In the genomic region with DNA sequence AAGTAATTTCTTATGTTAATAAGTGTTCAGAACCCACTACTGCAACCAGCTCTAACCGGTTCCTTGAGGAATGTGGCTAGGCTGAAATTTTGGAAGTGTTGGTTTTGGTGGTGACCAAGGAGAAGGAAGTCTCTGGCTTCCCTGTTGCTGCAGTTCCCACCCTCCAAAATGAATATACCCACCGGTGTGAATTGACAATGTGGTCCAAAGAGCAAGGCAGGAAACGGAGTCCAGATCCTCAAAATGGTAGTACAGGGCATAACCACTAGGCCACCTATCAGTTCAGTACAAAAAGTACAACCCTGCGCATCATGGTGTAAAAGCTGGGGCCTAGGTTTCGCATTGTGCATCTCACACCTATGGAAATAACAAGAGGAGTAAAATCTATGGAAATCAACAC, we compare ENCODE assay signal across 8 cellular contexts. TPM values are rescaled to one million over a fixed set of nuclear protein-coding genes. Genes with fewer than 3 reads are reported as not detected.
DNase-seq lines count a peak whose midpoint lies in the region; ATAC-seq and TF ChIP-seq lines count a peak whose summit lies in the region.

No MANE protein-coding gene starts in this region.

- TF ChIP-seq CTCF in left ventricle myocardium inferior (IDR thresholded peaks at IDR 0.05; ENCODE audit: borderline replicate concordance) (peak; percentile 8), right atrium auricular region (IDR thresholded peaks at IDR 0.05) (no peak), thyroid gland (IDR thresholded peaks at IDR 0.05) (no peak), gastroesophageal sphincter (IDR thresholded peaks at IDR 0.05) (peak in 1 of 4 experiments; percentile 9)

- intact Hi-C loops in left ventricle myocardium inferior (cut with micrococcal nuclease), result no loop called here
- intact Hi-C loops in thyroid gland (cut with DNase I), result loop anchor here (5.0 kb wide), 2 partner anchors 111 to 136 kb away; no protein-coding TSS in a partner anchor
- intact Hi-C loops in left cardiac atrium (cut with DNase I), result loop anchor here (2.0 to 10.0 kb wide), 3 partner anchors 111 to 134 kb away; a partner anchor contains a TSS

- H3K36me3 ChIP-seq in left ventricle myocardium inferior (peaks cover 7% of the 10 kb centered on the region), right atrium auricular region (no peaks in the 10 kb centered on the region), iPS-18a (ENCODE audit: control insufficient read depth, low read depth, low read length) (peaks cover 55% of the 10 kb centered on the region), thyroid gland (no peaks in the 10 kb centered on the region), gastroesophageal sphincter (peaks cover 0 to 7% of the 10 kb centered on the region in 2 donors)

- H3K9ac ChIP-seq in iPS-18a (ENCODE audit: low read length), result no peak overlapping the region

- H3K9me3 Mint-ChIP-seq in activated CD8-positive, alpha-beta T cell treated with anti-CD3 and anti-CD28 coated beads, Interleukin-2, amount 10 ng/mL, durations not matched to agents 7 days and 5 days (ENCODE audit: insufficient read depth), result no peaks in the 10 kb centered on the region

- H3K27me3 Mint-ChIP-seq in activated CD8-positive, alpha-beta T cell treated with anti-CD3 and anti-CD28 coated beads, Interleukin-2, amount 10 ng/mL, durations not matched to agents 7 days and 5 days (ENCODE audit: low read depth), result no peaks in the 10 kb centered on the region

- peaks cover 55% of the 10 kb centered on the region for H3K4me1 Mint-ChIP-seq in activated CD8-positive, alpha-beta T cell treated with anti-CD3 and anti-CD28 coated beads, Interleukin-2, amount 10 ng/mL, durations not matched to agents 7 days and 5 days (ENCODE audit: low read depth)

- peaks cover 68% of the 10 kb centered on the region for H3K36me3 Mint-ChIP-seq in activated CD8-positive, alpha-beta T cell treated with anti-CD3 and anti-CD28 coated beads, Interleukin-2, amount 10 ng/mL, durations not matched to agents 7 days and 5 days (ENCODE audit: low read depth)

- CTCF ChIA-PET in activated CD8-positive, alpha-beta T cell treated with anti-CD3 and anti-CD28 coated beads, Interleukin-2, amount 10 ng/mL, durations not matched to agents 7 days and 5 days (lab: Charles Lee), result interaction anchor here (0.6 to 14.0 kb wide), 19 partner anchors 14 to 179 kb away, joined by 3 to 407 read pairs (median 9); a partner anchor contains a TSS

- peak overlapping the region; percentile 90 for H3K4me3 Mint-ChIP-seq in activated CD8-positive, alpha-beta T cell treated with anti-CD3 and anti-CD28 coated beads, Interleukin-2, amount 10 ng/mL, durations not matched to agents 7 days and 5 days

- WGBS in thyroid gland, 2 donors, result 61 to 67% methylated on average over 5 of the region's 5 CpGs
- 61 to 78% methylated on average over 4 to 5 of the region's 5 CpGs for WGBS in gastroesophageal sphincter (ENCODE audit: low coverage in 1 of 2), 2 donors

- H3K27me3 ChIP-seq in left ventricle myocardium inferior (ENCODE audit: low read depth), result no peaks in the 10 kb centered on the region
- no peaks in the 10 kb centered on the region for H3K27me3 ChIP-seq in right atrium auricular region
- H3K27me3 ChIP-seq in iPS-18a (ENCODE audit: control insufficient read depth, insufficient read depth, low read length), result no peaks in the 10 kb centered on the region
- no peaks in the 10 kb centered on the region for H3K27me3 ChIP-seq in thyroid gland
- no peaks in the 10 kb centered on the region for H3K27me3 ChIP-seq in gastroesophageal sphincter

- H3K27ac ChIP-seq in left ventricle myocardium inferior (replicated peaks), result peak overlapping the region; percentile 99
- H3K27ac ChIP-seq in right atrium auricular region, result peak overlapping the region in 1 of 2 donors; percentile 20
- no peak overlapping the region for H3K27ac ChIP-seq in iPS-18a (ENCODE audit: low read length)
- H3K27ac ChIP-seq in thyroid gland, result peak overlapping the region in 2 of 3 donors; percentile 40 to 84
- peak overlapping the region in 1 of 4 donors; percentile 6 for H3K27ac ChIP-seq in gastroesophageal sphincter

- no peak for DNase-seq in left ventricle myocardium inferior
- DNase-seq in right atrium auricular region (ENCODE audit: low spot score), result no peak
- peak; percentile 28 for DNase-seq in activated CD8-positive, alpha-beta T cell treated with anti-CD3 and anti-CD28 coated beads, Interleukin-2, amount 10 ng/mL, durations not matched to agents 7 days and 5 days
- DNase-seq in thyroid gland, result no peak
- no peak for DNase-seq in left cardiac atrium
- DNase-seq in dedifferentiated amniotic fluid mesenchymal stem cell (ENCODE audit: extremely low spot score), result no peak

- H3K9me3 ChIP-seq in left ventricle myocardium inferior (replicated peaks), result no peaks in the 10 kb centered on the region
- H3K9me3 ChIP-seq in right atrium auricular region, result no peaks in the 10 kb centered on the region
- no peaks in the 10 kb centered on the region for H3K9me3 ChIP-seq in iPS-18a (ENCODE audit: control insufficient read depth, low read depth, low read length)
- no peaks in the 10 kb centered on the region for H3K9me3 ChIP-seq in thyroid gland
- H3K9me3 ChIP-seq in gastroesophageal sphincter, result no peaks in the 10 kb centered on the region

- no peak for ATAC-seq in activated CD8-positive, alpha-beta T cell treated with anti-CD3 and anti-CD28 coated beads, Interleukin-2, amount 10 ng/mL, durations not matched to agents 7 days and 5 days
- ATAC-seq in gastroesophageal sphincter (no peak), left cardiac atrium (no peak)

- H3K27ac Mint-ChIP-seq in activated CD8-positive, alpha-beta T cell treated with anti-CD3 and anti-CD28 coated beads, Interleukin-2, amount 10 ng/mL, durations not matched to agents 7 days and 5 days, result peak overlapping the region; percentile 95

- H3K4me1 ChIP-seq in left ventricle myocardium inferior (peaks cover 85% of the 10 kb centered on the region), right atrium auricular region (peaks cover 0 to 64% of the 10 kb centered on the region in 2 donors), iPS-18a (ENCODE audit: control insufficient read depth, low read depth, low read length) (peaks cover 24% of the 10 kb centered on the region), thyroid gland (peaks cover 31 to 37% of the 10 kb centered on the region in 2 donors), gastroesophageal sphincter (peaks cover 7 to 75% (median 29%) of the 10 kb centered on the region in 3 donors)

- no peak for TF ChIP-seq EP300 in gastroesophageal sphincter (IDR thresholded peaks at IDR 0.05)

- H3K4me3 ChIP-seq in left ventricle myocardium inferior (peak overlapping the region; percentile 81), right atrium auricular region (no peak overlapping the region), iPS-18a (ENCODE audit: low read length) (peak overlapping the region; percentile 83), thyroid gland (replicated peaks in 1 of 3) (no peak overlapping the region), gastroesophageal sphincter (peak overlapping the region in 1 of 2 donors; percentile 90)

- TF ChIP-seq POLR2A in thyroid gland (IDR thresholded peaks at IDR 0.05), result no peak
- no peak for TF ChIP-seq POLR2A in gastroesophageal sphincter (IDR thresholded peaks at IDR 0.05)

- POLR2A ChIA-PET in activated CD8-positive, alpha-beta T cell treated with anti-CD3 and anti-CD28 coated beads, Interleukin-2, amount 10 ng/mL, durations not matched to agents 7 days and 5 days (lab: Charles Lee), result interaction anchor here (1.2 to 6.7 kb wide), 5 partner anchors 10 to 134 kb away, joined by 3 to 101 read pairs (median 10); a partner anchor contains a TSS

RNA-seq across cellular contexts. Expression of a gene that starts 2.8 kb away (rescaled TPM):
- total RNA-seq in left ventricle myocardium inferior (27.3 TPM), right atrium auricular region (10 to 100 TPM; 23.7 to 34.3 TPM), thyroid gland (10 to 100 TPM; 55.5 to 68.9 (median 63.5) TPM), gastroesophageal sphincter (10 to 100 TPM; 51.4 to 67.2 (median 55.4) TPM), left cardiac atrium (10 to 100 TPM; 31.8 to 34.5 TPM)
- total RNA-seq in activated CD8-positive, alpha-beta T cell treated with anti-CD3 and anti-CD28 coated beads, Interleukin-2, amount 10 ng/mL, durations not matched to agents 7 days and 5 days, result 10 to 100 TPM; 62.5 to 67.6 TPM

RNA-seq across cellular contexts. Expression of a gene that starts 29.9 kb away (rescaled TPM):
- 44.9 TPM for total RNA-seq in left ventricle myocardium inferior
- 10 to 100 TPM; 35.0 to 78.1 TPM for total RNA-seq in right atrium auricular region
- total RNA-seq in activated CD8-positive, alpha-beta T cell treated with anti-CD3 and anti-CD28 coated beads, Interleukin-2, amount 10 ng/mL, durations not matched to agents 7 days and 5 days, result 10 to 100 TPM; 50.6 to 53.0 TPM
- 10 to 100 TPM; 48.8 to 83.1 (median 60.2) TPM for total RNA-seq in thyroid gland
- 10 to 100 TPM; 35.2 to 63.0 (median 43.5) TPM for total RNA-seq in gastroesophageal sphincter
- total RNA-seq in left cardiac atrium, result 10 to 100 TPM; 31.2 to 41.1 TPM

RNA-seq across cellular contexts. Expression of a gene that starts 30.1 kb away (rescaled TPM):
- 2.8 TPM for total RNA-seq in left ventricle myocardium inferior
- 1 to 10 TPM; 2.9 to 3.1 TPM for total RNA-seq in right atrium auricular region
- total RNA-seq in activated CD8-positive, alpha-beta T cell treated with anti-CD3 and anti-CD28 coated beads, Interleukin-2, amount 10 ng/mL, durations not matched to agents 7 days and 5 days, result 1 to 10 TPM; 4.8 to 5.7 TPM
- 1 to 10 TPM; 6.7 to 7.8 (median 7.6) TPM for total RNA-seq in thyroid gland
- 1 to 10 TPM; 4.2 to 6.1 (median 5.4) TPM for total RNA-seq in gastroesophageal sphincter
- 1 to 10 TPM; 2.4 to 2.9 TPM for total RNA-seq in left cardiac atrium

Comparison
In these comparisons a context has a peak if more than half of its experiments do, and no peak if none do; other contexts are left out.
1. H3K4me3 ChIP-seq: peak in left ventricle myocardium inferior (single experiment) and iPS-18a (single experiment); none in right atrium auricular region (0 of 2) and thyroid gland (0 of 3).